8 cellular contexts compared by ENCODE assay signal in the genomic region with DNA sequence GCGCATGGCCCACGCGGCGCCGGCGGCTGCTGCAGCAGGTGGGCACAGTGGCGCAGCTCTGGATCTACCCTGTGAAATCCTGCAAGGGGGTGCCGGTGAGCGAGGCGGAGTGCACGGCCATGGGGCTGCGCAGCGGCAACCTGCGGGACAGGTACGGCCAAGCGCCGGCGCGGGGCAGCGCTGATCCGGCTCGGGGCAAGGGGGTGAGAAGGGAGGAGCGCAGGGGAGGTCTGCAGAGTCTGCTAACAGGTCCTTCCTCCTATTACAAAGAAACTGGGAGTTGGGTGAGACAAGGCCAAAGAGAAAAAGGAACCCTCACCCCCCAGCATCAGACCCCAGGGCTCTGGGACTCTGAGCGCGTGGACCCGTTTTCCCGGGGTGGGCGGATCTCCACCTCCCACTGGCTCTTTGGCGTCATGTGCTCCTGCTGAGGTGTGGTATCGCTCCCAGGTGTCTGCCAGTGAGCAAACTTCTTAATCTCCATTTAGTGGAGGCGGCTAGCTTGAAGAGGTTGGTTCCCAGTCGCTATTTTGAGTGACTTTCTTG. TPM values are rescaled to one million over a fixed set of nuclear protein-coding genes. Genes with fewer than 3 reads are reported as not detected.
A peak's percentile ranks its signal among the peaks of the same experiment; 100 is the strongest.
DNase-seq lines count a peak whose midpoint lies in the region; ATAC-seq, FAIRE-seq and TF ChIP-seq lines count a peak whose summit lies in the region.

No MANE protein-coding gene starts in this region.

- H4K20me1 ChIP-seq in PC-3 (ENCODE audit: low read length) = no peaks in the 10 kb centered on the region

- POLR2A ChIA-PET in activated CD4-positive, alpha-beta memory T cell treated with anti-CD3 and anti-CD28 coated beads for 36 hours (lab: Charles Lee) = no interaction called here
- POLR2A ChIA-PET in activated CD4-positive, alpha-beta memory T cell treated with anti-CD3 and anti-CD28 coated beads, Interleukin-2, amount 10 ng/mL, durations not matched to agents 7 days and 5 days (lab: Charles Lee) = no interaction called here
- POLR2A ChIA-PET in PC-3 (lab: Charles Lee; ENCODE audit: unreplicated experiment) = no interaction called here

- peak overlapping the region; percentile 90 for H3K27ac ChIP-seq in PC-3 (ENCODE audit: low read length)

- no peak overlapping the region for H3K27ac Mint-ChIP-seq in activated CD4-positive, alpha-beta memory T cell treated with anti-CD3 and anti-CD28 coated beads for 36 hours
- H3K27ac Mint-ChIP-seq in activated CD4-positive, alpha-beta memory T cell treated with anti-CD3 and anti-CD28 coated beads, Interleukin-2, amount 10 ng/mL, durations not matched to agents 7 days and 5 days = no peak overlapping the region
- no peak overlapping the region for H3K27ac Mint-ChIP-seq in osteocyte (ENCODE audit: unreplicated experiment)

- no peaks in the 10 kb centered on the region for H3K9me3 Mint-ChIP-seq in activated CD4-positive, alpha-beta memory T cell treated with anti-CD3 and anti-CD28 coated beads for 36 hours
- no peaks in the 10 kb centered on the region for H3K9me3 Mint-ChIP-seq in activated CD4-positive, alpha-beta memory T cell treated with anti-CD3 and anti-CD28 coated beads, Interleukin-2, amount 10 ng/mL, durations not matched to agents 7 days and 5 days
- no peaks in the 10 kb centered on the region for H3K9me3 Mint-ChIP-seq in osteocyte (ENCODE audit: unreplicated experiment)

- no peak for TF ChIP-seq POLR2A in H54 (IDR thresholded peaks at IDR 0.05; ENCODE audit: low read depth, low read length)

- no peaks in the 10 kb centered on the region for H3K9me2 ChIP-seq in PC-3 (replicated peaks; ENCODE audit: low read length)

- H3K4me3 ChIP-seq in PC-3 (ENCODE audit: low read length) = peak overlapping the region; percentile 65

- no peaks in the 10 kb centered on the region for H3K27me3 ChIP-seq in PC-3 (ENCODE audit: low read length)

- peaks cover 26% of the 10 kb centered on the region for H3K36me3 ChIP-seq in PC-3 (ENCODE audit: low read depth, low read length)

- peaks cover 3% of the 10 kb centered on the region for H3K4me1 Mint-ChIP-seq in activated CD4-positive, alpha-beta memory T cell treated with anti-CD3 and anti-CD28 coated beads for 36 hours (ENCODE audit: low read depth)
- no peaks in the 10 kb centered on the region for H3K4me1 Mint-ChIP-seq in activated CD4-positive, alpha-beta memory T cell treated with anti-CD3 and anti-CD28 coated beads, Interleukin-2, amount 10 ng/mL, durations not matched to agents 7 days and 5 days
- H3K4me1 Mint-ChIP-seq in osteocyte (ENCODE audit: unreplicated experiment) = peaks cover 10% of the 10 kb centered on the region

- no peak for DNase-seq in activated CD4-positive, alpha-beta memory T cell treated with anti-CD3 and anti-CD28 coated beads for 36 hours
- no peak for DNase-seq in activated CD4-positive, alpha-beta memory T cell treated with anti-CD3 and anti-CD28 coated beads, Interleukin-2, amount 10 ng/mL, durations not matched to agents 7 days and 5 days
- peak; percentile 84 for DNase-seq in PC-3
- peak; percentile 18 for DNase-seq in germinal center (ENCODE audit: low spot score)
- DNase-seq in osteocyte (ENCODE audit: extremely low spot score, unreplicated experiment) = peak; percentile 80
- DNase-seq in H54 (ENCODE audit: insufficient read length, low spot score) = no peak
- no peak for DNase-seq in T-helper 2 cell

- peak overlapping the region; percentile 82 for H2AFZ ChIP-seq in PC-3 (ENCODE audit: low read length)

- TF ChIP-seq CTCF in PC-3 (conservative IDR thresholded peaks at IDR 0.05; ENCODE audit: low read depth, low read length) (no peak; the same call in 1 of the 2 replicates), osteocyte (IDR thresholded peaks at IDR 0.05) (no peak)

- peak overlapping the region; percentile 85 for H3K4me2 ChIP-seq in PC-3 (ENCODE audit: low read length)

- H3K27me3 Mint-ChIP-seq in activated CD4-positive, alpha-beta memory T cell treated with anti-CD3 and anti-CD28 coated beads for 36 hours = peaks cover 58% of the 10 kb centered on the region
- peaks cover 64% of the 10 kb centered on the region for H3K27me3 Mint-ChIP-seq in activated CD4-positive, alpha-beta memory T cell treated with anti-CD3 and anti-CD28 coated beads, Interleukin-2, amount 10 ng/mL, durations not matched to agents 7 days and 5 days
- H3K27me3 Mint-ChIP-seq in osteocyte (ENCODE audit: unreplicated experiment) = no peaks in the 10 kb centered on the region

- FAIRE-seq in H54 (lab: Jason Lieb, UNC) = no peak

- peak; percentile 42 for ATAC-seq in HG03354 (IDR thresholded peaks at IDR 0.05; ENCODE audit: poor library complexity, severe bottlenecking, unreplicated experiment)
- peak; percentile 43 for ATAC-seq in PC-3

- intact Hi-C loops in activated CD4-positive, alpha-beta memory T cell treated with anti-CD3 and anti-CD28 coated beads for 36 hours (cut with micrococcal nuclease) = no loop called here
- intact Hi-C loops in PC-3 (cut with micrococcal nuclease) = loop anchor here (2.0 to 10.0 kb wide), 4 partner anchors 16 to 1925 kb away; a partner anchor contains a TSS

- peaks cover 8% of the 10 kb centered on the region for H3F3A ChIP-seq in PC-3 (ENCODE audit: low read length, unreplicated experiment)

- H3K9ac ChIP-seq in PC-3 (ENCODE audit: low read length) = peak overlapping the region; percentile 87

- H3K36me3 Mint-ChIP-seq in activated CD4-positive, alpha-beta memory T cell treated with anti-CD3 and anti-CD28 coated beads for 36 hours = no peaks in the 10 kb centered on the region
- no peaks in the 10 kb centered on the region for H3K36me3 Mint-ChIP-seq in activated CD4-positive, alpha-beta memory T cell treated with anti-CD3 and anti-CD28 coated beads, Interleukin-2, amount 10 ng/mL, durations not matched to agents 7 days and 5 days (ENCODE audit: low read depth)
- peaks cover 8% of the 10 kb centered on the region for H3K36me3 Mint-ChIP-seq in osteocyte (ENCODE audit: unreplicated experiment)

- no TSS peak for BruUV-seq in PC-3 (replicated peaks; lab: Mats Ljungman, UMichigan)

- H3K9me3 ChIP-seq in PC-3 (ENCODE audit: low read length) = no peaks in the 10 kb centered on the region

- H3K79me2 ChIP-seq in PC-3 (ENCODE audit: low read length) = peaks cover 26% of the 10 kb centered on the region

- peaks cover 47% of the 10 kb centered on the region for H3K4me1 ChIP-seq in PC-3 (ENCODE audit: insufficient read depth, low read length)

- peak overlapping the region; percentile 18 for H3K4me3 Mint-ChIP-seq in activated CD4-positive, alpha-beta memory T cell treated with anti-CD3 and anti-CD28 coated beads for 36 hours
- no peak overlapping the region for H3K4me3 Mint-ChIP-seq in activated CD4-positive, alpha-beta memory T cell treated with anti-CD3 and anti-CD28 coated beads, Interleukin-2, amount 10 ng/mL, durations not matched to agents 7 days and 5 days
- H3K4me3 Mint-ChIP-seq in osteocyte (ENCODE audit: unreplicated experiment) = peak overlapping the region; percentile 73

- CTCF ChIA-PET in activated CD4-positive, alpha-beta memory T cell treated with anti-CD3 and anti-CD28 coated beads for 36 hours (lab: Charles Lee) = interaction anchor here (3.4 kb wide), 1 partner anchor 11 kb away, joined by 20 read pairs; no protein-coding TSS in a partner anchor
- CTCF ChIA-PET in activated CD4-positive, alpha-beta memory T cell treated with anti-CD3 and anti-CD28 coated beads, Interleukin-2, amount 10 ng/mL, durations not matched to agents 7 days and 5 days (lab: Charles Lee) = interaction anchor here (1.2 kb wide), 1 partner anchor 10 kb away, joined by 3 read pairs; no protein-coding TSS in a partner anchor
- CTCF ChIA-PET in PC-3 (lab: Charles Lee) = interaction anchor here (3.3 kb wide), 1 partner anchor 54 kb away, joined by 26 read pairs; no protein-coding TSS in a partner anchor

RNA-seq across cellular contexts. Expression of a gene that starts 0.4 kb away (rescaled TPM):
- not detected for total RNA-seq in activated CD4-positive, alpha-beta memory T cell treated with anti-CD3 and anti-CD28 coated beads for 36 hours
- total RNA-seq in activated CD4-positive, alpha-beta memory T cell treated with anti-CD3 and anti-CD28 coated beads, Interleukin-2, amount 10 ng/mL, durations not matched to agents 7 days and 5 days = not detected
- 48.5 and 50.2 TPM in 2 replicates for total RNA-seq in PC-3 (2014; rRNA removed)
- total RNA-seq in osteocyte = 1.8 and 2.1 TPM in 2 replicates

RNA-seq across cellular contexts. Expression of a gene that starts 39.0 kb away (rescaled TPM):
- total RNA-seq in activated CD4-positive, alpha-beta memory T cell treated with anti-CD3 and anti-CD28 coated beads for 36 hours = not detected
- total RNA-seq in activated CD4-positive, alpha-beta memory T cell treated with anti-CD3 and anti-CD28 coated beads, Interleukin-2, amount 10 ng/mL, durations not matched to agents 7 days and 5 days = not detected
- total RNA-seq in PC-3 (2014; rRNA removed) (13.3 and 17.7 TPM in 2 replicates), osteocyte (25.6 and 27.9 TPM in 2 replicates)

Comparison
In these comparisons a context has a peak if more than half of its experiments do, and no peak if none do; other contexts are left out.
1. DNase-seq: peak in PC-3 (single experiment), germinal center (single experiment) and osteocyte (single experiment); none in activated CD4-positive, alpha-beta memory T cell treated with anti-CD3 and anti-CD28 coated beads for 36 hours (single experiment), activated CD4-positive, alpha-beta memory T cell treated with anti-CD3 and anti-CD28 coated beads, Interleukin-2, amount 10 ng/mL, durations not matched to agents 7 days and 5 days (single experiment), H54 (single experiment) and T-helper 2 cell (0 of 5).
2. RNA of a gene that starts 0.4 kb away (total RNA-seq): 48.5 to 50.2 TPM in PC-3; 1.8 to 2.1 TPM in osteocyte, not detected in activated CD4-positive, alpha-beta memory T cell treated with anti-CD3 and anti-CD28 coated beads for 36 hours and not detected in activated CD4-positive, alpha-beta memory T cell treated with anti-CD3 and anti-CD28 coated beads, Interleukin-2, amount 10 ng/mL, durations not matched to agents 7 days and 5 days; every median in the first group is over 10 times any median in the second.
3. RNA of a gene that starts 39.0 kb away (total RNA-seq): 25.6 to 27.9 TPM in osteocyte and 13.3 to 17.7 TPM in PC-3; not detected in activated CD4-positive, alpha-beta memory T cell treated with anti-CD3 and anti-CD28 coated beads for 36 hours and not detected in activated CD4-positive, alpha-beta memory T cell treated with anti-CD3 and anti-CD28 coated beads, Interleukin-2, amount 10 ng/mL, durations not matched to agents 7 days and 5 days; every median in the first group is over 10 times any median in the second.